ENCODE assay signal across 16 cellular contexts in the genomic region with DNA sequence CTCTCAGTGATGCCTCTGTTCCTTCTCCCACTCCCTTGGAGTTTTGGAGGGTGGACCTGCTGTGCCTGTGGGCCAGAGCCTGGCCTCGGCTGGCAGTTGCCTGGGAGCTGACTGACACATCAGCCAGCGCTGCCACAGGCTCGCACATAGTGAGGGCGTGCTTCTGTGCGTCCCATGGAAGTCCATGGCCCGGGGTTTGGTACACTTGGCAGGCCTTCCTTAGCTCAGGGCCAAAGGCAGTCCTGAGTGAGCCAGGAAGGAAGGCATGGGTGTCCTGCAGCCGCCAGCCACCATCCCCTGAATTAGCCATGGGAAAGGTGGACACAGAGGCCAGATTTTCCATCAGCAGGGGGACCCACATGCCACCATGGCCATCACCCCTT. TPM values are rescaled to one million over a fixed set of nuclear protein-coding genes. Genes with fewer than 3 reads are reported as not detected.
"Had no signal": no experiment of that assay in that cellular context is flagged by ENCODE, and none has a peak within 500 bp of the region (broad histone marks: within the 10 kb centered on the region; RNA-seq: fewer than 3 reads in every experiment).

No MANE protein-coding gene starts in this region.

- H3K36me3 ChIP-seq: esophagus squamous epithelium, left ventricle myocardium inferior, neutrophil, stomach, thoracic aorta, WERI-Rb-1 had no signal

- H3K27ac ChIP-seq: left ventricle myocardium inferior, neutrophil, thoracic aorta, WERI-Rb-1 had no signal

- H3K9me3 Mint-ChIP-seq: activated T-cell treated with anti-CD3 and anti-CD28 coated beads, Interleukin-2, amount 50 U/mL, for 24 hours had no signal

- H3K27ac Mint-ChIP-seq: activated T-cell treated with anti-CD3 and anti-CD28 coated beads, Interleukin-2, amount 50 U/mL, for 24 hours had no signal

- H3K9me3 ChIP-seq: esophagus squamous epithelium, left ventricle myocardium inferior, neutrophil, stomach, thoracic aorta had no signal

- DNase-seq: activated gamma-delta T cell; activated T-cell treated with anti-CD3 and anti-CD28 coated beads, Interleukin-2, amount 50 U/mL, for 24 hours; esophagus squamous epithelium; foreskin fibroblast; head of caudate nucleus; islet precursor cell; left ventricle myocardium inferior; mesenchymal stem cell; retina; stimulated activated CD4-positive, alpha-beta T cell treated with anti-CD3 and anti-CD28 coated beads, Interleukin-15, amount 100 ng/mL, for 24 hours; stimulated activated CD4-positive, alpha-beta T cell treated with anti-CD3 and anti-CD28 coated beads, Interleukin-4, amount 100 ng/mL, for 24 hours; stomach; WERI-Rb-1 had no signal

RNA-seq across cellular contexts. Expression of gene DEGS2, which starts 1.1 kb away (rescaled TPM):
- total RNA-seq: cardiac septum, left ventricle myocardium inferior had no signal
